ENCODE assay signal across 19 cellular contexts in genomic region chr19:4361152-4362037, GRCh38. TPM values are rescaled to one million over a fixed set of nuclear protein-coding genes. Genes with fewer than 3 reads are reported as not detected.
DNase-seq lines count a peak whose midpoint lies in the region; ATAC-seq and TF ChIP-seq lines count a peak whose summit lies in the region.
"Had no signal": no experiment of that assay in that cellular context is flagged by ENCODE, and none has a peak within 500 bp of the region (broad histone marks: within the 10 kb centered on the region; RNA-seq: fewer than 3 reads in every experiment).

No MANE protein-coding gene starts in this region.

- peaks cover 83% of the 10 kb centered on the region for H3K36me3 Mint-ChIP-seq in Caco-2 (ENCODE audit: insufficient read depth, unreplicated experiment)
- H3K36me3 Mint-ChIP-seq in CD4-positive, alpha-beta T cell (ENCODE audit: low read depth): peaks cover 18% of the 10 kb centered on the region
- H3K36me3 Mint-ChIP-seq: naive B cell had no signal

- TF ChIP-seq EP300 in Ishikawa (IDR thresholded peaks at IDR 0.05; ENCODE audit: borderline replicate concordance): peak; percentile 68; the same call in 1 of the 2 replicates

- H2AFZ ChIP-seq in neuronal stem cell (ENCODE audit: low read length): no peak overlapping the region
- no peak overlapping the region for H2AFZ ChIP-seq in GM23248

- CTCF ChIA-PET in Caco-2 (lab: Charles Lee): interaction anchor here (0.6 to 1.9 kb wide), 5 partner anchors 9 to 94 kb away, joined by 3 to 14 read pairs (median 4); partner anchors contain the start of gene MPND
- CTCF ChIA-PET in CD4-positive, alpha-beta T cell (lab: Charles Lee): interaction anchor here (1.0 kb wide), 1 partner anchor 9 kb away, joined by 3 read pairs; no protein-coding TSS in a partner anchor

- TF ChIP-seq RAD21 in Ishikawa (IDR thresholded peaks at IDR 0.05; ENCODE audit: low read depth): no peak

- H2BK12ac ChIP-seq in neuronal stem cell (ENCODE audit: low read length): no peak overlapping the region

- no peak overlapping the region for H2BK15ac ChIP-seq in neuronal stem cell (ENCODE audit: low read length)

- H3K36me3 ChIP-seq in Caco-2 (ENCODE audit: control insufficient read depth, insufficient read depth, low read length) (peaks cover 3% of the 10 kb centered on the region), esophagus (ENCODE audit: control insufficient read depth in 2 of 2, insufficient read depth in 2 of 2, low read length in 1 of 2) (peaks cover 26 to 76% of the 10 kb centered on the region in 2 donors), neuronal stem cell (replicated peaks in 1 of 2; ENCODE audit: control insufficient read depth in 2 of 2, insufficient read depth in 2 of 2, low read length in 2 of 2) (peaks cover 53 to 98% of the 10 kb centered on the region in 2 donors), GM23248 (ENCODE audit: low read depth) (peaks cover 24% of the 10 kb centered on the region; the same call in 1 of the 2 replicates)

- H3K9me3 ChIP-seq in Caco-2 (no peaks in the 10 kb centered on the region), esophagus (ENCODE audit: control insufficient read depth in 2 of 2, insufficient read depth in 1 of 2, low read depth in 1 of 2, low read length in 1 of 2) (no peaks in the 10 kb centered on the region), neuronal stem cell (replicated peaks in 1 of 2; ENCODE audit: control insufficient read depth in 2 of 2, insufficient read depth in 1 of 2, low read depth in 1 of 2, low read length in 2 of 2) (no peaks in the 10 kb centered on the region), GM23248 (ENCODE audit: low read depth) (no peaks in the 10 kb centered on the region)
- no peaks in the 10 kb centered on the region for H3K9me3 ChIP-seq in CD4-positive, alpha-beta T cell (ENCODE audit: control insufficient read depth, low read length)
- H3K9me3 ChIP-seq: colonic mucosa, left ventricle myocardium inferior, tibial artery had no signal

- H3K9me2 ChIP-seq in GM23248 (ENCODE audit: insufficient read depth): no peaks in the 10 kb centered on the region

- H3F3A ChIP-seq in GM23248 (ENCODE audit: insufficient read depth): 0 out of 2 replicates have a peak, but pooled peaks cover 5% of the 10 kb centered on the region

- DNase-seq in Caco-2 (no peak), neuronal stem cell (ENCODE audit: low spot score) (no peak), ecto neural progenitor cell (ENCODE audit: low spot score) (no peak), GM23248 (no peak)
- no peak for DNase-seq in activated T-cell treated with anti-CD3 and anti-CD28 coated beads, Interleukin-2, amount 50 U/mL, for 1 hour
- DNase-seq in CD4-positive, alpha-beta T cell: no peak
- DNase-seq: activated CD4-positive, alpha-beta T cell treated with anti-CD3 and anti-CD28 coated beads, Interleukin-2, amount 50 U/mL, for 48 hours; Calu3; colonic mucosa; GF-D8; left ventricle myocardium inferior; naive B cell; stimulated activated CD4-positive, alpha-beta T cell treated with anti-CD3 and anti-CD28 coated beads, Interleukin-1b, Interleukin-23, amount 100 ng/mL, for 48 hours had no signal

- H2AK5ac ChIP-seq in neuronal stem cell (ENCODE audit: low read depth, low read length): peak overlapping the region; percentile 37

- peak overlapping the region; percentile 82 for H3K27ac Mint-ChIP-seq in Caco-2 (ENCODE audit: unreplicated experiment)
- no peak overlapping the region for H3K27ac Mint-ChIP-seq in CD4-positive, alpha-beta T cell

- peak overlapping the region; percentile 30 for H3K9ac ChIP-seq in neuronal stem cell (ENCODE audit: low read depth, low read length, poor library complexity)
- no peak overlapping the region for H3K9ac ChIP-seq in GM23248

- H2BK120ac ChIP-seq in neuronal stem cell (ENCODE audit: low read depth, low read length): no peak overlapping the region

- in situ Hi-C loops in GM23248 (cut with MboI): no loop called here

- BruUV-seq in Caco-2 (replicated peaks; lab: Mats Ljungman, UMichigan): no TSS peak

- no peak for ATAC-seq in CD4-positive, alpha-beta T cell (ENCODE audit: poor library complexity)
- ATAC-seq: esophagus mucosa, SK-N-SH treated with all-trans-retinoic acid at 6 μM for 48 hours had no signal

- H4K8ac ChIP-seq in neuronal stem cell (ENCODE audit: low read depth, low read length): no peak overlapping the region

- peak overlapping the region; percentile 98 for H3K23ac ChIP-seq in neuronal stem cell (ENCODE audit: low read depth, low read length, poor library complexity)

- WGBS in esophagus, 2 donors: 86% methylated on average over 48 to 49 of the region's 49 CpGs
- WGBS in neuronal stem cell (ENCODE audit: extremely low coverage in 2 of 2, insufficient read length in 2 of 2, insufficient replicate concordance in 1 of 2), 2 donors: no CpG with 5 or more reads among the region's 49 CpGs
- WGBS in GM23248 (ENCODE audit: low coverage in 1 of 2, low lambda C conversion rate in 2 of 2, missing lambda C conversion rate in 2 of 2), 2 experiments: 93 to 94% methylated on average over 26 to 48 of the region's 49 CpGs

- H4K91ac ChIP-seq in neuronal stem cell (ENCODE audit: low read depth, low read length, poor library complexity): no peak overlapping the region

- POLR2A ChIA-PET in Caco-2 (lab: Charles Lee): interaction anchor here (0.6 kb wide), 1 partner anchor 47 kb away, joined by 10 read pairs; no protein-coding TSS in a partner anchor
- POLR2A ChIA-PET in CD4-positive, alpha-beta T cell (lab: Charles Lee): interaction anchor here (1.3 kb wide), 1 partner anchor 221 kb away, joined by 3 read pairs; no protein-coding TSS in a partner anchor

- no peak overlapping the region for H3K14ac ChIP-seq in neuronal stem cell (ENCODE audit: low read length)

- no peak overlapping the region for H3K4me3 Mint-ChIP-seq in Caco-2 (ENCODE audit: unreplicated experiment)
- no peak overlapping the region for H3K4me3 Mint-ChIP-seq in CD4-positive, alpha-beta T cell
- H3K4me3 Mint-ChIP-seq: naive B cell had no signal

- H3K4me1 ChIP-seq in Caco-2 (0 out of 2 replicates have a peak, but pooled peaks cover 4% of the 10 kb centered on the region), esophagus (ENCODE audit: control insufficient read depth in 2 of 2, insufficient read depth in 2 of 2, low read length in 1 of 2) (peaks cover 0 to 8% of the 10 kb centered on the region in 2 donors), neuronal stem cell (ENCODE audit: control insufficient read depth in 2 of 2, insufficient read depth in 1 of 2, low read depth in 1 of 2, low read length in 2 of 2) (peaks cover 0 to 5% of the 10 kb centered on the region in 2 donors), GM23248 (ENCODE audit: insufficient read depth) (no peaks in the 10 kb centered on the region)
- H3K4me1 ChIP-seq: colonic mucosa, tibial artery had no signal

- no peak overlapping the region for H3K4me2 ChIP-seq in neuronal stem cell (ENCODE audit: insufficient read depth, low read length, poor library complexity, severe bottlenecking)
- H3K4me2 ChIP-seq in GM23248 (ENCODE audit: unreplicated experiment): no peak overlapping the region

- peaks cover 11% of the 10 kb centered on the region for H3K79me1 ChIP-seq in neuronal stem cell (ENCODE audit: low read depth, low read length)

- no peaks in the 10 kb centered on the region for H3K27me3 ChIP-seq in Caco-2 (replicated peaks; ENCODE audit: control insufficient read depth, insufficient read depth, low read length)
- H3K27me3 ChIP-seq in esophagus (ENCODE audit: control insufficient read depth in 1 of 2, insufficient read depth in 2 of 2, low read length in 2 of 2): no peaks in the 10 kb centered on the region
- H3K27me3 ChIP-seq in neuronal stem cell (ENCODE audit: control insufficient read depth in 3 of 3, insufficient read depth in 3 of 3, low read depth in 1 of 3, low read length in 3 of 3): no peaks in the 10 kb centered on the region
- no peaks in the 10 kb centered on the region for H3K27me3 ChIP-seq in CD4-positive, alpha-beta T cell (ENCODE audit: control insufficient read depth, insufficient read depth, low read length)
- no peaks in the 10 kb centered on the region for H3K27me3 ChIP-seq in GM23248 (replicated peaks; ENCODE audit: insufficient read depth)
- H3K27me3 ChIP-seq: colonic mucosa, tibial artery had no signal

- no peaks in the 10 kb centered on the region for H3K27me3 Mint-ChIP-seq in Caco-2 (ENCODE audit: insufficient read depth, unreplicated experiment)
- no peaks in the 10 kb centered on the region for H3K27me3 Mint-ChIP-seq in CD4-positive, alpha-beta T cell
- H3K27me3 Mint-ChIP-seq: naive B cell had no signal

- H3K4ac ChIP-seq in neuronal stem cell (ENCODE audit: low read length): no peak overlapping the region

- H3K18ac ChIP-seq in neuronal stem cell (ENCODE audit: low read length): peak overlapping the region; percentile 58

- H3K4me3 ChIP-seq in Caco-2 (ENCODE audit: low read depth, low read length) (no peak overlapping the region), esophagus (ENCODE audit: low read depth in 1 of 2, low read length in 2 of 2) (no peak overlapping the region), neuronal stem cell (ENCODE audit: low read length in 2 of 2) (peak overlapping the region in 1 of 2 donors; percentile 51), GM23248 (no peak overlapping the region)
- H3K4me3 ChIP-seq: colonic mucosa, left ventricle myocardium inferior, tibial artery had no signal

- H3K27ac ChIP-seq in esophagus (ENCODE audit: low read depth in 2 of 2, low read length in 1 of 2) (peak overlapping the region; percentile 12 to 51), neuronal stem cell (replicated peaks; ENCODE audit: low read length) (peak overlapping the region; percentile 43), GM23248 (no peak overlapping the region)
- no peak overlapping the region for H3K27ac ChIP-seq in CD4-positive, alpha-beta T cell (ENCODE audit: low read depth, low read length)
- H3K27ac ChIP-seq: colonic mucosa, left ventricle myocardium inferior, tibial artery had no signal

- H3K79me2 ChIP-seq in GM23248 (ENCODE audit: insufficient read depth): peaks cover 38% of the 10 kb centered on the region

- TF ChIP-seq CTCF in Caco-2 (IDR thresholded peaks at IDR 0.05; ENCODE audit: insufficient read depth in 1 of 2, low read depth in 1 of 2, low read length in 1 of 2, severe bottlenecking in 1 of 2, unreplicated experiment in 1 of 2): no peak
- no peak for TF ChIP-seq CTCF in CD4-positive, alpha-beta T cell (IDR thresholded peaks at IDR 0.05)

- no peaks in the 10 kb centered on the region for H3K9me3 Mint-ChIP-seq in Caco-2 (ENCODE audit: unreplicated experiment)
- H3K9me3 Mint-ChIP-seq in CD4-positive, alpha-beta T cell: no peaks in the 10 kb centered on the region
- H3K9me3 Mint-ChIP-seq: naive B cell had no signal

- intact Hi-C loops in Caco-2 (cut with micrococcal nuclease; ENCODE audit: unreplicated experiment): loop anchor here (5.0 kb wide), 1 partner anchor 41 kb away; the partner anchor contains the start of genes CHAF1A and SH3GL1
- intact Hi-C loops in CD4-positive, alpha-beta T cell (cut with DNase I, micrococcal nuclease): no loop called here

- no peaks in the 10 kb centered on the region for H3K4me1 Mint-ChIP-seq in Caco-2 (ENCODE audit: low read depth, unreplicated experiment)
- no peaks in the 10 kb centered on the region for H3K4me1 Mint-ChIP-seq in CD4-positive, alpha-beta T cell (ENCODE audit: low read depth)

- peak overlapping the region; percentile 66 for H2BK5ac ChIP-seq in neuronal stem cell (ENCODE audit: low read length)

- H4K20me1 ChIP-seq in GM23248 (ENCODE audit: insufficient read depth): no peaks in the 10 kb centered on the region

RNA-seq across cellular contexts. Expression of gene MPND, which starts 18.0 kb away (rescaled TPM):
- 34.9 and 35.7 TPM in 2 replicates for total RNA-seq in Caco-2 (2022)
- polyA plus RNA-seq in esophagus (10 to 100 TPM; 13.5 to 15.5 TPM), GM23248 (2016; fragmentation: Nextera tagmentation; extraction: Ambion mirVana) (5.0 and 8.4 TPM in 2 replicates)
- 20.6 TPM for polyA plus RNA-seq in neuronal stem cell (2013, experiment 1 of 2)
- polyA plus RNA-seq in neuronal stem cell (2013, experiment 2 of 2): 22.4 TPM
- total RNA-seq in CD4-positive, alpha-beta T cell: 10 to 100 TPM; 10.3 to 11.0 TPM
- total RNA-seq in GM23248 (2014; rRNA removed; shearing (Covaris generic)): 3.0 and 6.2 TPM in 2 replicates

RNA-seq across cellular contexts. Expression of gene STAP2, which starts 22.8 kb away (rescaled TPM):
- 70.7 and 71.6 TPM in 2 replicates for total RNA-seq in Caco-2 (2022)
- polyA plus RNA-seq in esophagus (100 to 1,000 TPM in 1 of 2 donors, 10 to 100 TPM in 1; 99.2 to 126 TPM), GM23248 (2016; fragmentation: Nextera tagmentation; extraction: Ambion mirVana) (1.7 TPM in 2 replicates)
- 6.4 TPM for polyA plus RNA-seq in neuronal stem cell (2013, experiment 1 of 2)
- polyA plus RNA-seq in neuronal stem cell (2013, experiment 2 of 2): 7.4 TPM
- total RNA-seq in CD4-positive, alpha-beta T cell: 1 to 10 TPM; 1.7 to 1.8 TPM
- total RNA-seq in GM23248 (2014; rRNA removed; shearing (Covaris generic)): 1.8 and 6.4 TPM in 2 replicates

RNA-seq across cellular contexts. Expression of gene SH3GL1, which starts 39.0 kb away (rescaled TPM):
- total RNA-seq in Caco-2 (2022): 91.3 and 91.5 TPM in 2 replicates
- polyA plus RNA-seq in esophagus (100 to 1,000 TPM; 123 to 242 TPM), GM23248 (2016; fragmentation: Nextera tagmentation; extraction: Ambion mirVana) (151 and 159 TPM in 2 replicates)
- 88.3 TPM for polyA plus RNA-seq in neuronal stem cell (2013, experiment 1 of 2)
- 86.1 TPM for polyA plus RNA-seq in neuronal stem cell (2013, experiment 2 of 2)
- 10 to 100 TPM; 39.3 to 40.9 TPM for total RNA-seq in CD4-positive, alpha-beta T cell
- total RNA-seq in GM23248 (2014; rRNA removed; shearing (Covaris generic)): 114 and 141 TPM in 2 replicates

RNA-seq across cellular contexts. Expression of gene CHAF1A, which starts 41.0 kb away (rescaled TPM):
- 53.9 and 63.1 TPM in 2 replicates for total RNA-seq in Caco-2 (2022)
- polyA plus RNA-seq in esophagus (10 to 100 TPM; 10.8 to 11.7 TPM), GM23248 (2016; fragmentation: Nextera tagmentation; extraction: Ambion mirVana) (11.9 and 12.6 TPM in 2 replicates)
- 59.2 TPM for polyA plus RNA-seq in neuronal stem cell (2013, experiment 1 of 2)
- 56.4 TPM for polyA plus RNA-seq in neuronal stem cell (2013, experiment 2 of 2)
- total RNA-seq in CD4-positive, alpha-beta T cell: 10 to 100 TPM; 27.5 to 27.8 TPM
- 9.1 and 11.6 TPM in 2 replicates for total RNA-seq in GM23248 (2014; rRNA removed; shearing (Covaris generic))

RNA-seq across cellular contexts. Expression of gene FSD1, which starts 57.0 kb away (rescaled TPM):
- total RNA-seq in Caco-2 (2022): 9.0 and 15.6 TPM in 2 replicates
- polyA plus RNA-seq in esophagus: 1 to 10 TPM in 1 of 2 donors, under 1 TPM in 1; 0.19 to 1.2 TPM
- polyA plus RNA-seq in neuronal stem cell (2013, experiment 1 of 2): 34.4 TPM
- 34.5 TPM for polyA plus RNA-seq in neuronal stem cell (2013, experiment 2 of 2)
- total RNA-seq in CD4-positive, alpha-beta T cell: 1 to 10 TPM in 1 of 2 experiments, under 1 TPM in 1; 0.98 to 1.0 TPM
- 5.8 and 16.2 TPM in 2 replicates for total RNA-seq in GM23248 (2014; rRNA removed; shearing (Covaris generic))
- polyA plus RNA-seq in GM23248 (2016; fragmentation: Nextera tagmentation; extraction: Ambion mirVana): 5.8 TPM in 2 replicates
- total RNA-seq: left ventricle myocardium inferior, NCI-H460 had no signal

Comparison
In these comparisons a context has a peak if more than half of its experiments do, and no peak if none do; other contexts are left out.
1. H3K27ac ChIP-seq: peak in esophagus (2 of 2) and neuronal stem cell (single experiment); none in CD4-positive, alpha-beta T cell (single experiment) and GM23248 (single experiment).